In genomic region chr21:31873275-31873695, GRCh38 we compare ENCODE assay signal across 9 cellular contexts. TPM values are rescaled to one million over a fixed set of nuclear protein-coding genes. Genes with fewer than 3 reads are reported as not detected.
DNase-seq lines count a peak whose midpoint lies in the region; ATAC-seq and TF ChIP-seq lines count a peak whose summit lies in the region.
"Had no signal": no experiment of that assay in that cellular context is flagged by ENCODE, and none has a peak within 500 bp of the region (broad histone marks: within the 10 kb centered on the region; RNA-seq: fewer than 3 reads in every experiment).

No MANE protein-coding gene starts in this region.

- no peak for TF ChIP-seq EP300 in suprapubic skin (IDR thresholded peaks at IDR 0.05)

- TF ChIP-seq POLR2A in suprapubic skin (IDR thresholded peaks at IDR 0.05) = no peak

- peaks cover 10% of the 10 kb centered on the region for H3K4me1 Mint-ChIP-seq in T-helper 17 cell

- TF ChIP-seq CTCF in suprapubic skin (IDR thresholded peaks at IDR 0.05) = no peak

- H3K36me3 Mint-ChIP-seq in T-helper 17 cell (ENCODE audit: low read depth) = no peaks in the 10 kb centered on the region

- WGBS in suprapubic skin = 3% methylated on average over 12 of the region's 58 CpGs

- peak overlapping the region; percentile 83 for H3K27ac ChIP-seq in suprapubic skin

- DNase-seq in NCI-H345 (lab: John Stamatoyannopoulos, UW) (peak; percentile 68), NCI-H345 treated with DMSO at 0.1 percent for 48 hours (lab: John Stamatoyannopoulos, UW; ENCODE audit: unreplicated experiment) (no peak), T-helper 17 cell (no peak), iPS-NIHi7 (ENCODE audit: extremely low spot score) (peak; percentile 44), suprapubic skin (ENCODE audit: low spot score in 2 of 2) (no peak), GM19238 (ENCODE audit: insufficient read length, low spot score) (no peak), A172 (ENCODE audit: low spot score) (no peak)
- DNase-seq: DND-41 had no signal

- H3K4me3 ChIP-seq in suprapubic skin = peak overlapping the region; percentile 89

- peaks cover 30% of the 10 kb centered on the region for H3K27me3 ChIP-seq in suprapubic skin

- H3K4me3 Mint-ChIP-seq in T-helper 17 cell = peak overlapping the region; percentile 88

- H3K9me3 ChIP-seq in T-helper 17 cell (ENCODE audit: control insufficient read depth, low read length, poor library complexity, severe bottlenecking) (no peaks in the 10 kb centered on the region), suprapubic skin (no peaks in the 10 kb centered on the region)

- H3K36me3 ChIP-seq in suprapubic skin = no peaks in the 10 kb centered on the region

- H3K4me1 ChIP-seq in suprapubic skin = peaks cover 33% of the 10 kb centered on the region

- H3K27me3 Mint-ChIP-seq in T-helper 17 cell = peaks cover 48% of the 10 kb centered on the region

- ATAC-seq in T-helper 17 cell (peak; percentile 46), HG03521 (IDR thresholded peaks at IDR 0.05; ENCODE audit: unreplicated experiment) (no peak)

- H3K27ac Mint-ChIP-seq in T-helper 17 cell = no peak overlapping the region

RNA-seq across cellular contexts. Expression of gene HUNK, which starts 0.5 kb away (rescaled TPM):
- total RNA-seq in T-helper 17 cell = 1 to 10 TPM in 1 of 2 donors, under 1 TPM in 1; 0.81 to 1.3 TPM
- total RNA-seq in suprapubic skin = 1 to 10 TPM; 4.8 to 5.9 (median 5.6) TPM
- total RNA-seq in A172 (2014; rRNA removed; shearing (Covaris generic)) = 0.96 and 1.2 TPM in 2 replicates

Comparison
In these comparisons a context has a peak if more than half of its experiments do, and no peak if none do; other contexts are left out.
1. DNase-seq: peak in NCI-H345 (single experiment) and iPS-NIHi7 (single experiment); none in NCI-H345 treated with DMSO at 0.1 percent for 48 hours (single experiment), T-helper 17 cell (0 of 3), suprapubic skin (0 of 2), GM19238 (single experiment) and A172 (single experiment).